3 cellular contexts compared by ENCODE assay signal in genomic region chr5:107391787-107392186, GRCh38.
TF ChIP-seq lines count a peak whose summit lies in the region.

No MANE protein-coding gene starts in this region.

TF ChIP-seq in IMR-90, 13 proteins besides CTCF, POLR2A, EP300 and RAD21:
- peak; percentile 87 for TF ChIP-seq NFE2L2 (IDR thresholded peaks at IDR 0.05; ENCODE audit: low read depth, low read length)
- TF ChIP-seq MXI1 (IDR thresholded peaks at IDR 0.05; ENCODE audit: borderline replicate concordance, low read depth, low read length), result no peak

TF ChIP-seq in GM12878, 131 proteins besides CTCF, POLR2A, EP300 and RAD21:
- TF ChIP-seq BACH1 (IDR thresholded peaks at IDR 0.05; ENCODE audit: borderline replicate concordance) (0 out of 2 replicates have a peak, but pooled peaks have one; percentile 52), CREM (IDR thresholded peaks at IDR 0.05; ENCODE audit: low read depth) (no peak)
TF ChIP-seq in GM12878: peak in this region for 1.

TF ChIP-seq in GM23338, 12 proteins besides CTCF, POLR2A, EP300 and RAD21:
- no peak for TF ChIP-seq POLR2AphosphoS5 (IDR thresholded peaks at IDR 0.05; ENCODE audit: low read depth)
- no peak for TF ChIP-seq ZNF331 (CRISPR knock-in tag; IDR thresholded peaks at IDR 0.05; ENCODE audit: low read depth)
- no peak for TF ChIP-seq JUNB (IDR thresholded peaks at IDR 0.05; ENCODE audit: unreplicated experiment)
- TF ChIP-seq NANOG (IDR thresholded peaks at IDR 0.05; ENCODE audit: borderline replicate concordance), result no peak
- TF ChIP-seq EZH2 (IDR thresholded peaks at IDR 0.05; ENCODE audit: low read depth, unreplicated experiment), result no peak
- TF ChIP-seq ZNF114 (CRISPR knock-in tag; IDR thresholded peaks at IDR 0.05), result no peak
- no peak for TF ChIP-seq ETS1 (IDR thresholded peaks at IDR 0.05)
- TF ChIP-seq ZNF462 (CRISPR knock-in tag; IDR thresholded peaks at IDR 0.05), result no peak
- no peak for TF ChIP-seq REST (IDR thresholded peaks at IDR 0.05; ENCODE audit: unreplicated experiment)
